20 cellular contexts compared by ENCODE assay signal in the genomic region with DNA sequence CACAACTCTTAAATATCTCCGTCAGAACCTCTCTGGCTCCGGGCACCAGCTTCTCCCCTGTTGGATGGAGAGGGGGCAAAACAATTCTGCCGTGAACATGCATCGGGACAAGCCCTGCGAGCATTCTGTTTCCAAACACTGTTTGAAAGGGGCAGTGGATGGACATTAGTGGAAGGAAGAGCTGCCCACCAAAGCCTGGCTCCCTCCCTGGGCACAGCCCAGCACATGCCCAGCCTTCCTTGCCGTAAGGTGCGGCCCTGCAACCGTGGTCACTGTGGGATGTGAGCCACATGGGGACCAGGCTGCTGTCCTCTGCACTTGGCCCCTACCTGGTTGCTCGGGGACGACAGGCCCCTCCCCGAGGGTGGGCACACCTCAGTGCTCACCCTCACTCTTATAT.
"Had no signal": no experiment of that assay in that cellular context is flagged by ENCODE, and none has a peak within 500 bp of the region (broad histone marks: within the 10 kb centered on the region; RNA-seq: fewer than 3 reads in every experiment).

No MANE protein-coding gene starts in this region.

- H3K27me3 Mint-ChIP-seq: activated B cell treated with CpG ODN at 0.5 μM for 24 hours; activated CD4-positive, alpha-beta memory T cell treated with anti-CD3 and anti-CD28 coated beads for 36 hours; activated CD4-positive, alpha-beta T cell treated with anti-CD3 and anti-CD28 coated beads, Interleukin-2, amount 10 ng/mL, durations not matched to agents 24 days and 14 days; activated naive CD4-positive, alpha-beta T cell treated with anti-CD3 and anti-CD28 coated beads, Interleukin-2, amount 10 ng/mL, durations not matched to agents 7 days and 5 days; activated naive CD8-positive, alpha-beta T cell treated with anti-CD3 and anti-CD28 coated beads, Interleukin-2, amount 10 ng/mL, durations not matched to agents 7 days and 5 days had no signal

- H3K4me3 ChIP-seq: adrenal gland had no signal

- H3K9me3 Mint-ChIP-seq: activated B cell treated with CpG ODN at 0.5 μM for 24 hours; activated CD4-positive, alpha-beta memory T cell treated with anti-CD3 and anti-CD28 coated beads for 36 hours; activated CD4-positive, alpha-beta T cell treated with anti-CD3 and anti-CD28 coated beads, Interleukin-2, amount 10 ng/mL, durations not matched to agents 24 days and 14 days; activated naive CD4-positive, alpha-beta T cell treated with anti-CD3 and anti-CD28 coated beads, Interleukin-2, amount 10 ng/mL, durations not matched to agents 7 days and 5 days; activated naive CD8-positive, alpha-beta T cell treated with anti-CD3 and anti-CD28 coated beads, Interleukin-2, amount 10 ng/mL, durations not matched to agents 7 days and 5 days; activated T-helper 2 cell treated with anti-CD3 and anti-CD28 coated beads, Interferon-gamma antibody, Interleukin-2, Interleukin-4, amounts not matched to agents 10 μg/mL and 5 μg/mL and 100 μg/mL, durations not matched to agents 14 hours and 24 hours and 36 hours had no signal

- H3K4me3 Mint-ChIP-seq: activated B cell treated with CpG ODN at 0.5 μM for 24 hours; activated CD4-positive, alpha-beta memory T cell treated with anti-CD3 and anti-CD28 coated beads for 36 hours; activated CD4-positive, alpha-beta T cell treated with anti-CD3 and anti-CD28 coated beads, Interleukin-2, amount 10 ng/mL, durations not matched to agents 24 days and 14 days; activated naive CD4-positive, alpha-beta T cell treated with anti-CD3 and anti-CD28 coated beads, Interleukin-2, amount 10 ng/mL, durations not matched to agents 7 days and 5 days; activated naive CD8-positive, alpha-beta T cell treated with anti-CD3 and anti-CD28 coated beads, Interleukin-2, amount 10 ng/mL, durations not matched to agents 7 days and 5 days had no signal

- DNase-seq: activated B cell treated with CpG ODN at 0.5 μM for 24 hours; activated CD4-positive, alpha-beta memory T cell treated with anti-CD3 and anti-CD28 coated beads for 36 hours; activated CD4-positive, alpha-beta T cell treated with anti-CD3 and anti-CD28 coated beads for 1 hour; activated CD4-positive, alpha-beta T cell treated with anti-CD3 and anti-CD28 coated beads, Interleukin-2, amount 10 ng/mL, durations not matched to agents 24 days and 14 days; activated CD8-positive, alpha-beta memory T cell treated with anti-CD3 and anti-CD28 coated beads for 24 hours; activated gamma-delta T cell treated with Interleukin-2 at 50 U/mL for 16 hours; activated naive CD4-positive, alpha-beta T cell treated with anti-CD3 and anti-CD28 coated beads, Interleukin-2, amount 10 ng/mL, durations not matched to agents 7 days and 5 days; activated naive CD8-positive, alpha-beta T cell treated with anti-CD3 and anti-CD28 coated beads, Interleukin-2, amount 10 ng/mL, durations not matched to agents 7 days and 5 days; activated T-cell treated with anti-CD3 and anti-CD28 coated beads, Interleukin-2, amount 50 U/mL, for 48 hours; adrenal gland; anterior cingulate cortex; NCI-H1092 treated with DMSO at 0.1 percent for 48 hours; NCI-H1417 treated with DMSO at 0.1 percent for 48 hours; NCI-H2081; NCI-H69; SHP77 treated with DMSO at 0.1 percent for 48 hours; T-helper 2 cell; T1000 had no signal

- H3K9me3 ChIP-seq: adrenal gland had no signal

- H3K27me3 ChIP-seq: adrenal gland had no signal

- H3K27ac ChIP-seq: adrenal gland, KMS-11 had no signal

- H3K27ac Mint-ChIP-seq: activated B cell treated with CpG ODN at 0.5 μM for 24 hours; activated CD4-positive, alpha-beta memory T cell treated with anti-CD3 and anti-CD28 coated beads for 36 hours; activated CD4-positive, alpha-beta T cell treated with anti-CD3 and anti-CD28 coated beads, Interleukin-2, amount 10 ng/mL, durations not matched to agents 24 days and 14 days; activated naive CD8-positive, alpha-beta T cell treated with anti-CD3 and anti-CD28 coated beads, Interleukin-2, amount 10 ng/mL, durations not matched to agents 7 days and 5 days; activated T-helper 2 cell treated with anti-CD3 and anti-CD28 coated beads, Interferon-gamma antibody, Interleukin-2, Interleukin-4, amounts not matched to agents 10 μg/mL and 5 μg/mL and 100 μg/mL, durations not matched to agents 14 hours and 24 hours and 36 hours had no signal

- H3K4me2 ChIP-seq: KMS-11 had no signal

- H3K9ac ChIP-seq: KMS-11 had no signal

- H3K4me1 Mint-ChIP-seq: activated B cell treated with CpG ODN at 0.5 μM for 24 hours had no signal
